In the genomic region with DNA sequence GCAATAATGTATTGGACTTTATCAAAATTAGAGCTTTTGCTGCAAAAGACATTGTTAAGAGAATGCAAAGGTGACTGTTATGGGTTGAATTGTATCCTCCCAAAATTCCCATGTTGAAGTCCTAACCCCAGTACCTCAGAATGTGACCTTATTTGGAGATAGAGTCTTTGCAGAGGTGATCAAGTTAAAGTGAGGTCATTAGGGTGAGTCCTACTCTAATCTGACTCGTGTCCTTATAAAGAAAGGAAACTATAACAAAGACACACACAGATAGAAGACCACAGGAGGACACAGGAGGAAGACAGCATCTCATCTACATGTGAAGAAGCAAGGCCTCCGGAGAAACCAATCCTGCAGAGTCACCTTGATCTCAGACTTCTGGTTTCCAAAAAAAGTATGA, we compare ENCODE assay signal across 22 cellular contexts.
A peak's percentile ranks its signal among the peaks of the same experiment; 100 is the strongest.
DNase-seq lines count a peak whose midpoint lies in the region; ATAC-seq, FAIRE-seq and TF ChIP-seq lines count a peak whose summit lies in the region.
"Had no signal": no experiment of that assay in that cellular context is flagged by ENCODE, and none has a peak within 500 bp of the region (broad histone marks: within the 10 kb centered on the region; RNA-seq: fewer than 3 reads in every experiment).

No MANE protein-coding gene starts in this region.

- no peaks in the 10 kb centered on the region for H3K9me3 ChIP-seq in H1 (ENCODE audit: insufficient read depth in 2 of 2, low read depth in 1 of 2, low read length in 1 of 2)
- H3K9me3 ChIP-seq in right cardiac atrium (ENCODE audit: control insufficient read depth, low read length), result no peaks in the 10 kb centered on the region
- H3K9me3 ChIP-seq: A549, Caco-2 had no signal

- POLR2A ChIA-PET in H1 (lab: Charles Lee; ENCODE audit: partially characterized antibody), result no interaction called here

- H3K27me3 ChIP-seq in GM23338 (ENCODE audit: insufficient read depth) (no peaks in the 10 kb centered on the region), H1 (replicated peaks in 1 of 4; ENCODE audit: control insufficient read depth in 3 of 4, extremely low read depth in 1 of 4, insufficient read depth in 3 of 4, low read length in 3 of 4) (no peaks in the 10 kb centered on the region; a peak in 1 of 7 replicates), mesendoderm (ENCODE audit: insufficient read depth, low read length, poor library complexity) (no peaks in the 10 kb centered on the region), right cardiac atrium (ENCODE audit: control insufficient read depth, insufficient read depth) (no peaks in the 10 kb centered on the region)
- H3K27me3 ChIP-seq: BLaER1 treated with 17β-estradiol and CSF1 and Interleukin-3, amounts not matched to agents 10 nM and 100 nM had no signal

- H3K18ac ChIP-seq in H1 (ENCODE audit: extremely low read depth, low read length) (no peak overlapping the region), mesendoderm (ENCODE audit: low read length) (no peak overlapping the region)

- H3K9ac ChIP-seq in H1 (replicated peaks in 1 of 4; ENCODE audit: extremely low read depth in 1 of 4, low read depth in 3 of 4, low read length in 3 of 4) (no peak overlapping the region), mesendoderm (ENCODE audit: low read length) (no peak overlapping the region)
- H3K9ac ChIP-seq: BLaER1 treated with 17β-estradiol and CSF1 and Interleukin-3, amounts not matched to agents 10 nM and 100 nM had no signal

- H3K4me2 ChIP-seq in GM23338 (no peak overlapping the region), H1 (ENCODE audit: insufficient read depth in 1 of 2, low read depth in 2 of 2, low read length in 2 of 2) (no peak overlapping the region), mesendoderm (ENCODE audit: low read length) (no peak overlapping the region)
- H3K4me2 ChIP-seq: A549; BLaER1 treated with 17β-estradiol and CSF1 and Interleukin-3, amounts not matched to agents 10 nM and 100 nM had no signal

- no peaks in the 10 kb centered on the region for H3K9me2 ChIP-seq in GM23338 (ENCODE audit: insufficient read depth)

- H3F3A ChIP-seq in GM23338 (replicated peaks; ENCODE audit: low read depth), result no peaks in the 10 kb centered on the region

- FAIRE-seq in H1 (lab: Jason Lieb, UNC), result no peak
- FAIRE-seq: A549, D721Med, G401.6, GM12891, GM19239 had no signal

- H2BK12ac ChIP-seq in H1 (ENCODE audit: low read depth, low read length), result no peak overlapping the region

- H3K4me3 ChIP-seq in GM23338, result no peak overlapping the region
- H3K4me3 ChIP-seq in H1 (ENCODE audit: extremely low read depth in 1 of 4, insufficient read depth in 2 of 4, low read depth in 3 of 4, low read length in 4 of 4), result no peak overlapping the region
- H3K4me3 ChIP-seq in mesendoderm (ENCODE audit: low read length), result no peak overlapping the region
- H3K4me3 ChIP-seq in right cardiac atrium (ENCODE audit: low read length), result no peak overlapping the region
- H3K4me3 ChIP-seq: A549; BLaER1 treated with 17β-estradiol and CSF1 and Interleukin-3, amounts not matched to agents 10 nM and 100 nM had no signal

- H3K4ac ChIP-seq in H1 (replicated peaks; ENCODE audit: insufficient read length, low read depth, low read length) (no peak overlapping the region), mesendoderm (ENCODE audit: low read depth, low read length) (no peak overlapping the region)

- H3K27ac Mint-ChIP-seq in GM23338, result peak overlapping the region; percentile 11; the same call in 1 of the 2 replicates
- H3K27ac Mint-ChIP-seq: B cell; CD4-positive, alpha-beta T cell; CD8-positive, alpha-beta T cell had no signal

- no peaks in the 10 kb centered on the region for H3K23me2 ChIP-seq in H1 (ENCODE audit: low read depth, low read length)

- peaks cover 18% of the 10 kb centered on the region; the same call in 2 of the 3 replicates for H3K4me1 Mint-ChIP-seq in GM23338
- H3K4me1 Mint-ChIP-seq: B cell had no signal

- ATAC-seq in GM23338, result peak; percentile 56
- ATAC-seq in right cardiac atrium, result no peak
- no peak for ATAC-seq in HG02840 (IDR thresholded peaks at IDR 0.05; ENCODE audit: low FRiP score, unreplicated experiment)
- ATAC-seq: A549; CD8-positive, alpha-beta T cell had no signal

- H2BK5ac ChIP-seq in H1 (ENCODE audit: low read depth, low read length), result no peak overlapping the region
- H2BK5ac ChIP-seq in mesendoderm (ENCODE audit: low read length), result no peak overlapping the region

- peaks cover 7% of the 10 kb centered on the region; the same call in 1 of the 2 replicates for H3K36me3 ChIP-seq in GM23338 (ENCODE audit: insufficient read depth)
- H3K36me3 ChIP-seq in H1 (ENCODE audit: control insufficient read depth in 2 of 4, insufficient read depth in 4 of 4, low read length in 3 of 4), result no peaks in the 10 kb centered on the region
- no peaks in the 10 kb centered on the region for H3K36me3 ChIP-seq in mesendoderm (ENCODE audit: control insufficient read depth, insufficient read depth, low read length)
- H3K36me3 ChIP-seq: BLaER1 treated with 17β-estradiol and CSF1 and Interleukin-3, amounts not matched to agents 10 nM and 100 nM had no signal

- H4K20me1 ChIP-seq in GM23338 (replicated peaks; ENCODE audit: insufficient read depth) (no peaks in the 10 kb centered on the region), H1 (replicated peaks in 1 of 2; ENCODE audit: control insufficient read depth in 1 of 2, insufficient read depth in 2 of 2, low read length in 2 of 2) (no peaks in the 10 kb centered on the region)
- H4K20me1 ChIP-seq: BLaER1 treated with 17β-estradiol and CSF1 and Interleukin-3, amounts not matched to agents 10 nM and 100 nM had no signal

- H4K8ac ChIP-seq in H1 (ENCODE audit: extremely low read depth, insufficient read depth, low read length) (no peak overlapping the region), mesendoderm (ENCODE audit: low read depth, low read length) (no peak overlapping the region)

- 76% methylated on average over 2 of the region's 2 CpGs; no CpG with 5 or more reads in 1 of the 2 experiments for WGBS in H1 (ENCODE audit: extremely low coverage in 1 of 2, insufficient coverage in 1 of 2, insufficient read length in 1 of 2, insufficient replicate concordance in 2 of 2, low coverage in 1 of 2, low lambda C conversion rate in 2 of 2, missing lambda C conversion rate in 1 of 2), 2 experiments
- no CpG with 5 or more reads among the region's 2 CpGs for WGBS in mesendoderm (ENCODE audit: extremely low coverage, insufficient coverage, low lambda C conversion rate)
- 67% methylated on average over 2 of the region's 2 CpGs for WGBS in right cardiac atrium

- intact Hi-C loops in right cardiac atrium (cut with DNase I), result no loop called here

- no peak overlapping the region for H3K14ac ChIP-seq in H1 (ENCODE audit: insufficient read length)

- H3K79me2 ChIP-seq in GM23338 (replicated peaks; ENCODE audit: insufficient read depth), result no peaks in the 10 kb centered on the region
- no peaks in the 10 kb centered on the region for H3K79me2 ChIP-seq in H1 (ENCODE audit: control insufficient read depth in 1 of 2, insufficient read depth in 2 of 2, low read length in 2 of 2)
- H3K79me2 ChIP-seq in mesendoderm (ENCODE audit: control insufficient read depth, insufficient read depth, low read length), result no peaks in the 10 kb centered on the region

- H3K79me1 ChIP-seq in H1 (ENCODE audit: low read depth, low read length), result no peaks in the 10 kb centered on the region
- no peaks in the 10 kb centered on the region for H3K79me1 ChIP-seq in mesendoderm (ENCODE audit: low read length)

- no peak overlapping the region for H3K56ac ChIP-seq in H1 (replicated peaks; ENCODE audit: insufficient read length, low read depth, low read length)
- no peak overlapping the region for H3K56ac ChIP-seq in mesendoderm (ENCODE audit: low read length)

- H2AK5ac ChIP-seq in H1 (ENCODE audit: low read depth, low read length) (no peak overlapping the region), mesendoderm (ENCODE audit: low read length) (no peak overlapping the region)

- DNase-seq in GM23338 (ENCODE audit: low spot score) (no peak), H1 (ENCODE audit: low read depth in 1 of 2, low spot score in 2 of 2) (no peak), mesendoderm (peak; percentile 11), right cardiac atrium (no peak), NCI-H187 (lab: John Stamatoyannopoulos, UW) (no peak)
- DNase-seq: AML-193; Caco-2; Calu3; CD4-positive, alpha-beta T cell; CD8-positive, alpha-beta T cell; DMS79 treated with DMSO at 0.1 percent for 48 hours; GF-D8 had no signal

- no peak overlapping the region for H3K23ac ChIP-seq in H1 (ENCODE audit: insufficient read length)
- no peak overlapping the region for H3K23ac ChIP-seq in mesendoderm (ENCODE audit: low read length)

- no peak for TF ChIP-seq POLR2A in H1 (IDR thresholded peaks at IDR 0.05; ENCODE audit: control extremely low read depth in 1 of 2, low read depth in 2 of 2, low read length in 2 of 2)

- TF ChIP-seq CTCF in GM23338 (conservative IDR thresholded peaks at IDR 0.05; ENCODE audit: low read depth in 2 of 2) (no peak), H1 (IDR thresholded peaks at IDR 0.05; ENCODE audit: control extremely low read depth in 1 of 3, insufficient read depth in 1 of 3, low read depth in 1 of 3, low read length in 3 of 3) (no peak)

- no peak overlapping the region for H2BK20ac ChIP-seq in H1 (ENCODE audit: low read length)

- H3K27ac ChIP-seq in GM23338 (ENCODE audit: low read depth) (no peak overlapping the region), H1 (ENCODE audit: low read depth, low read length) (no peak overlapping the region), mesendoderm (ENCODE audit: low read depth, low read length) (no peak overlapping the region), right cardiac atrium (ENCODE audit: low read length) (no peak overlapping the region)
- H3K27ac ChIP-seq: 22Rv1; A549; BLaER1 treated with 17β-estradiol and CSF1 and Interleukin-3, amounts not matched to agents 10 nM and 100 nM; C4-2B had no signal

- TF ChIP-seq RAD21 in H1 (IDR thresholded peaks at IDR 0.05 in 1 of 2, conservative IDR thresholded peaks at IDR 0.05 in 1 of 2; ENCODE audit: low read depth in 2 of 2, low read length in 2 of 2), result no peak

- no peaks in the 10 kb centered on the region; the same call in 2 of the 3 replicates for H3K9me3 Mint-ChIP-seq in GM23338
- H3K9me3 Mint-ChIP-seq: CD8-positive, alpha-beta T cell had no signal

- H2BK15ac ChIP-seq in H1 (ENCODE audit: low read length), result no peak overlapping the region
- H2BK15ac ChIP-seq in mesendoderm (replicated peaks; ENCODE audit: low read depth), result no peak overlapping the region

- H4K5ac ChIP-seq in H1 (ENCODE audit: insufficient read length, low read depth, low read length), result no peak overlapping the region
- H4K5ac ChIP-seq in mesendoderm (ENCODE audit: low read length), result no peak overlapping the region

- H4K91ac ChIP-seq in H1 (replicated peaks; ENCODE audit: insufficient read length, low read length), result no peak overlapping the region

- peaks cover 2% of the 10 kb centered on the region for H3K27me3 Mint-ChIP-seq in GM23338 (ENCODE audit: insufficient read depth, low read depth, poor library complexity)

- H2AFZ ChIP-seq in GM23338, result no peak overlapping the region
- no peak overlapping the region for H2AFZ ChIP-seq in H1 (ENCODE audit: low read length)

- no peak for TF ChIP-seq EP300 in H1 (IDR thresholded peaks at IDR 0.05; ENCODE audit: borderline replicate concordance in 1 of 2, low read depth in 2 of 2, low read length in 2 of 2)

- no peaks in the 10 kb centered on the region for H3K36me3 Mint-ChIP-seq in GM23338 (ENCODE audit: low read depth)
- H3K36me3 Mint-ChIP-seq: CD8-positive, alpha-beta T cell had no signal

- H2BK120ac ChIP-seq in H1 (replicated peaks; ENCODE audit: low read depth, low read length), result no peak overlapping the region
- H2BK120ac ChIP-seq in mesendoderm (ENCODE audit: low read depth, low read length), result no peak overlapping the region

- H3K4me3 Mint-ChIP-seq in GM23338, result no peak overlapping the region
- H3K4me3 Mint-ChIP-seq: B cell; CD4-positive, alpha-beta T cell; CD8-positive, alpha-beta T cell had no signal

- no peaks in the 10 kb centered on the region for H3K4me1 ChIP-seq in GM23338 (ENCODE audit: insufficient read depth)
- H3K4me1 ChIP-seq in H1 (replicated peaks in 1 of 4; ENCODE audit: control insufficient read depth in 3 of 4, insufficient read depth in 4 of 4, low read length in 3 of 4), result peaks cover 0 to 2% (median 0%) of the 10 kb centered on the region in 4 experiments; a peak in 1 of 7 replicates
- H3K4me1 ChIP-seq in mesendoderm (ENCODE audit: control insufficient read depth, low read depth, low read length), result no peaks in the 10 kb centered on the region
- no peaks in the 10 kb centered on the region for H3K4me1 ChIP-seq in right cardiac atrium (ENCODE audit: control insufficient read depth, insufficient read depth, low read length)
- H3K4me1 ChIP-seq: A549; BLaER1 treated with 17β-estradiol and CSF1 and Interleukin-3, amounts not matched to agents 10 nM and 100 nM; Caco-2 had no signal

- CTCF ChIA-PET in H1 (lab: Charles Lee; ENCODE audit: partially characterized antibody), result no interaction called here
